Comparison of ENCODE assay signal across 26 cellular contexts in genomic region chr20:24235224-24235735, GRCh38.
DNase-seq lines count a peak whose midpoint lies in the region; ATAC-seq, FAIRE-seq and TF ChIP-seq lines count a peak whose summit lies in the region.
"Had no signal": no experiment of that assay in that cellular context is flagged by ENCODE, and none has a peak within 500 bp of the region (broad histone marks: within the 10 kb centered on the region; RNA-seq: fewer than 3 reads in every experiment).

No MANE protein-coding gene starts in this region.

- ATAC-seq in HG02981 (IDR thresholded peaks at IDR 0.05; ENCODE audit: unreplicated experiment) (no peak), right cardiac atrium (no peak)
- ATAC-seq: Right ventricle myocardium inferior had no signal

- H3K4me2 ChIP-seq in mammary epithelial cell (ENCODE audit: insufficient read depth, low read depth, low read length), result no peak overlapping the region
- H3K4me2 ChIP-seq in H1 (ENCODE audit: insufficient read depth in 1 of 2, low read depth in 2 of 2, low read length in 2 of 2), result no peak overlapping the region
- H3K4me2 ChIP-seq: SK-N-SH had no signal

- H3K9me3 Mint-ChIP-seq in nephron progenitor cell, result no peaks in the 10 kb centered on the region
- H3K9me3 Mint-ChIP-seq: CD8-positive, alpha-beta memory T cell had no signal

- no peak overlapping the region for H4K5ac ChIP-seq in H1 (ENCODE audit: insufficient read length, low read depth, low read length)

- H3K27me3 Mint-ChIP-seq in nephron progenitor cell (ENCODE audit: low read depth, poor library complexity), result peaks cover 4% of the 10 kb centered on the region

- H4K20me1 ChIP-seq in mammary epithelial cell (ENCODE audit: insufficient read depth, low read length) (no peaks in the 10 kb centered on the region), H1 (replicated peaks in 1 of 2; ENCODE audit: control insufficient read depth in 1 of 2, insufficient read depth in 2 of 2, low read length in 2 of 2) (no peaks in the 10 kb centered on the region)

- no peak overlapping the region for H2AK5ac ChIP-seq in H1 (ENCODE audit: low read depth, low read length)

- H2BK120ac ChIP-seq in H1 (replicated peaks; ENCODE audit: low read depth, low read length), result no peak overlapping the region

- H3K4me1 ChIP-seq in mammary epithelial cell (ENCODE audit: insufficient read depth, low read length) (no peaks in the 10 kb centered on the region), breast epithelium (no peaks in the 10 kb centered on the region), H1 (replicated peaks in 1 of 4; ENCODE audit: control insufficient read depth in 3 of 4, insufficient read depth in 4 of 4, low read length in 3 of 4) (peaks cover 0 to 2% (median 0%) of the 10 kb centered on the region in 4 experiments; a peak in 1 of 7 replicates), right cardiac atrium (ENCODE audit: control insufficient read depth, insufficient read depth, low read length) (no peaks in the 10 kb centered on the region), tibial nerve (no peaks in the 10 kb centered on the region)

- H2BK12ac ChIP-seq in H1 (ENCODE audit: low read depth, low read length), result no peak overlapping the region

- H3K36me3 Mint-ChIP-seq in nephron progenitor cell (ENCODE audit: low read depth), result no peaks in the 10 kb centered on the region
- H3K36me3 Mint-ChIP-seq: CD8-positive, alpha-beta memory T cell had no signal

- in situ Hi-C loops in mammary epithelial cell (cut with MboI; ENCODE audit: low sequenced_read_pairs in 2 of 2), result no loop called here

- H3K14ac ChIP-seq in H1 (ENCODE audit: insufficient read length), result no peak overlapping the region

- H3K4me1 Mint-ChIP-seq in nephron progenitor cell, result peaks cover 7% of the 10 kb centered on the region
- H3K4me1 Mint-ChIP-seq: CD8-positive, alpha-beta memory T cell had no signal

- H3K79me2 ChIP-seq in mammary epithelial cell (ENCODE audit: insufficient read depth, low read length) (no peaks in the 10 kb centered on the region), H1 (ENCODE audit: control insufficient read depth in 1 of 2, insufficient read depth in 2 of 2, low read length in 2 of 2) (no peaks in the 10 kb centered on the region)

- H3K4me3 Mint-ChIP-seq in nephron progenitor cell, result no peak overlapping the region
- H3K4me3 Mint-ChIP-seq: CD8-positive, alpha-beta memory T cell had no signal

- H2BK5ac ChIP-seq in H1 (ENCODE audit: low read depth, low read length), result no peak overlapping the region

- dilution Hi-C loops in mammary epithelial cell (cut with HindIII; ENCODE audit: low sequenced_read_pairs), result no loop called here

- TF ChIP-seq POLR2A in breast epithelium (IDR thresholded peaks at IDR 0.05) (no peak), H1 (IDR thresholded peaks at IDR 0.05; ENCODE audit: control extremely low read depth in 1 of 2, low read depth in 2 of 2, low read length in 2 of 2) (no peak), tibial nerve (IDR thresholded peaks at IDR 0.05) (no peak)

- POLR2A ChIA-PET in H1 (lab: Charles Lee; ENCODE audit: partially characterized antibody), result no interaction called here

- H2BK15ac ChIP-seq in H1 (ENCODE audit: low read length), result no peak overlapping the region

- no peak for FAIRE-seq in H1 (lab: Jason Lieb, UNC)
- FAIRE-seq: G401.6, GM12892 had no signal

- H3K79me1 ChIP-seq in H1 (ENCODE audit: low read depth, low read length), result no peaks in the 10 kb centered on the region

- no peaks in the 10 kb centered on the region; the same call in 1 of the 2 replicates for H3K23me2 ChIP-seq in H1 (ENCODE audit: low read depth, low read length)

- TF ChIP-seq EP300 in H1 (IDR thresholded peaks at IDR 0.05; ENCODE audit: borderline replicate concordance in 1 of 2, low read depth in 2 of 2, low read length in 2 of 2), result no peak
- no peak for TF ChIP-seq EP300 in tibial nerve (IDR thresholded peaks at IDR 0.05)

- no peak for DNase-seq in mammary epithelial cell
- no peak for DNase-seq in breast epithelium (ENCODE audit: low spot score in 2 of 2)
- no peak for DNase-seq in H1 (ENCODE audit: low read depth in 1 of 2, low spot score in 2 of 2)
- DNase-seq in nephron progenitor cell, result no peak
- DNase-seq in right cardiac atrium, result no peak
- DNase-seq in NCI-H2196 (lab: John Stamatoyannopoulos, UW; ENCODE audit: unreplicated experiment), result no peak
- DNase-seq in tibial nerve (ENCODE audit: low spot score in 2 of 2), result no peak
- DNase-seq: Calu3; CD8-positive, alpha-beta memory T cell; DMS153; GOT3; Kasumi-1; MG63; NCI-H1417; NCI-H1694 treated with DMSO at 0.1 percent for 48 hours; NCI-H2081 treated with DMSO at 0.1 percent for 48 hours; NCI-H2171 treated with DMSO at 0.1 percent for 48 hours; NCI-H446; NCI-H526 treated with DMSO at 0.1 percent for 48 hours; SK-N-SH had no signal

- H3K9ac ChIP-seq in mammary epithelial cell (ENCODE audit: insufficient read depth, low read length), result no peak overlapping the region
- H3K9ac ChIP-seq in H1 (replicated peaks in 1 of 4; ENCODE audit: extremely low read depth in 1 of 4, low read depth in 3 of 4, low read length in 3 of 4), result no peak overlapping the region
- H3K9ac ChIP-seq: SK-N-SH had no signal

- no peak overlapping the region for H3K4ac ChIP-seq in H1 (replicated peaks; ENCODE audit: insufficient read length, low read depth, low read length)

- no peak overlapping the region for H3K18ac ChIP-seq in H1 (ENCODE audit: extremely low read depth, low read length)

- intact Hi-C loops in mammary epithelial cell (cut with micrococcal nuclease) (no loop called here), breast epithelium (cut with DNase I; ENCODE audit: low total_unique reads) (no loop called here), right cardiac atrium (cut with DNase I) (no loop called here)

- H2AFZ ChIP-seq in mammary epithelial cell (ENCODE audit: low read depth, low read length), result peak overlapping the region; percentile 45
- peak overlapping the region; percentile 40; the same call in 1 of the 2 replicates for H2AFZ ChIP-seq in H1 (ENCODE audit: low read length)

- H3K27ac Mint-ChIP-seq in nephron progenitor cell, result peak overlapping the region; percentile 66
- H3K27ac Mint-ChIP-seq: CD8-positive, alpha-beta memory T cell had no signal

- no peak for TF ChIP-seq CTCF in mammary epithelial cell (conservative IDR thresholded peaks at IDR 0.05 in 1 of 2, IDR thresholded peaks at IDR 0.05 in 1 of 2; ENCODE audit: extremely low read depth in 1 of 2, insufficient read depth in 1 of 2, low read depth in 1 of 2, low read length in 2 of 2)
- no peak for TF ChIP-seq CTCF in breast epithelium (IDR thresholded peaks at IDR 0.05)
- no peak for TF ChIP-seq CTCF in H1 (IDR thresholded peaks at IDR 0.05; ENCODE audit: control extremely low read depth in 1 of 3, insufficient read depth in 1 of 3, low read depth in 1 of 3, low read length in 3 of 3)
- TF ChIP-seq CTCF in nephron progenitor cell (IDR thresholded peaks at IDR 0.05), result no peak
- no peak for TF ChIP-seq CTCF in tibial nerve (IDR thresholded peaks at IDR 0.05)

- no peak overlapping the region for H3K56ac ChIP-seq in H1 (replicated peaks; ENCODE audit: insufficient read length, low read depth, low read length)

- no peaks in the 10 kb centered on the region for H3K9me3 ChIP-seq in mammary epithelial cell (replicated peaks; ENCODE audit: insufficient read depth, low read length)
- no peaks in the 10 kb centered on the region for H3K9me3 ChIP-seq in breast epithelium
- H3K9me3 ChIP-seq in H1 (ENCODE audit: insufficient read depth in 2 of 2, low read depth in 1 of 2, low read length in 1 of 2), result no peaks in the 10 kb centered on the region
- H3K9me3 ChIP-seq in right cardiac atrium (ENCODE audit: control insufficient read depth, low read length), result no peaks in the 10 kb centered on the region
- H3K9me3 ChIP-seq in tibial nerve, result no peaks in the 10 kb centered on the region
- H3K9me3 ChIP-seq: MG63, SK-N-SH had no signal

- no peak overlapping the region for H4K91ac ChIP-seq in H1 (replicated peaks; ENCODE audit: insufficient read length, low read length)

- H3K27me3 ChIP-seq in mammary epithelial cell (ENCODE audit: insufficient read depth, low read length), result no peaks in the 10 kb centered on the region
- H3K27me3 ChIP-seq in breast epithelium, result no peaks in the 10 kb centered on the region
- H3K27me3 ChIP-seq in H1 (replicated peaks in 1 of 4; ENCODE audit: control insufficient read depth in 3 of 4, extremely low read depth in 1 of 4, insufficient read depth in 3 of 4, low read length in 3 of 4), result no peaks in the 10 kb centered on the region
- no peaks in the 10 kb centered on the region for H3K27me3 ChIP-seq in right cardiac atrium (ENCODE audit: control insufficient read depth, insufficient read depth)
- no peaks in the 10 kb centered on the region for H3K27me3 ChIP-seq in tibial nerve
- H3K27me3 ChIP-seq: MG63 had no signal

- H3K36me3 ChIP-seq in mammary epithelial cell (ENCODE audit: insufficient read depth, low read length), result no peaks in the 10 kb centered on the region
- H3K36me3 ChIP-seq in breast epithelium, result no peaks in the 10 kb centered on the region
- H3K36me3 ChIP-seq in H1 (ENCODE audit: control insufficient read depth in 2 of 4, insufficient read depth in 4 of 4, low read length in 3 of 4), result no peaks in the 10 kb centered on the region
- no peaks in the 10 kb centered on the region for H3K36me3 ChIP-seq in tibial nerve
- H3K36me3 ChIP-seq: MG63 had no signal

- no peak for TF ChIP-seq RAD21 in H1 (IDR thresholded peaks at IDR 0.05 in 1 of 2, conservative IDR thresholded peaks at IDR 0.05 in 1 of 2; ENCODE audit: low read depth in 2 of 2, low read length in 2 of 2)

- H4K8ac ChIP-seq in H1 (ENCODE audit: extremely low read depth, insufficient read depth, low read length), result 0 out of 2 replicates have a peak overlapping the region, but pooled peaks have one; percentile 4

- 24% methylated on average over 8 of the region's 9 CpGs for WGBS in mammary epithelial cell (ENCODE audit: low coverage, missing lambda C conversion rate)
- 90% methylated on average over 9 of the region's 9 CpGs; no CpG with 5 or more reads in 1 of the 2 experiments for WGBS in H1 (ENCODE audit: extremely low coverage in 1 of 2, insufficient coverage in 1 of 2, insufficient read length in 1 of 2, insufficient replicate concordance in 2 of 2, low coverage in 1 of 2, low lambda C conversion rate in 2 of 2, missing lambda C conversion rate in 1 of 2), 2 experiments
- WGBS in right cardiac atrium, result 79% methylated on average over 9 of the region's 9 CpGs
- 41 to 50% methylated on average over 9 of the region's 9 CpGs for WGBS in tibial nerve, 2 donors

- H3K23ac ChIP-seq in H1 (ENCODE audit: insufficient read length), result no peak overlapping the region

- BruUV-seq in mammary epithelial cell (replicated peaks; lab: Mats Ljungman, UMichigan), result no TSS peak

- no peak overlapping the region for H2BK20ac ChIP-seq in H1 (ENCODE audit: low read length)

- no peak overlapping the region for H3K27ac ChIP-seq in mammary epithelial cell (ENCODE audit: insufficient read depth, low read depth, low read length)
- no peak overlapping the region for H3K27ac ChIP-seq in breast epithelium
- no peak overlapping the region for H3K27ac ChIP-seq in H1 (ENCODE audit: low read depth, low read length)
- no peak overlapping the region for H3K27ac ChIP-seq in right cardiac atrium (ENCODE audit: low read length)
- H3K27ac ChIP-seq in tibial nerve, result no peak overlapping the region
- H3K27ac ChIP-seq: 22Rv1, C4-2B had no signal

- CTCF ChIA-PET in mammary epithelial cell (lab: Charles Lee; ENCODE audit: low non-redundant PET) (no interaction called here), H1 (lab: Charles Lee; ENCODE audit: partially characterized antibody) (interaction anchor here (1.0 to 1.3 kb wide), 2 partner anchors 10 to 20 kb away, joined by 3 read pairs; no protein-coding TSS in a partner anchor)

- H3K4me3 ChIP-seq in mammary epithelial cell (replicated peaks in 1 of 3; ENCODE audit: insufficient read depth in 1 of 3, low read depth in 2 of 3, low read length in 3 of 3) (no peak overlapping the region), breast epithelium (no peak overlapping the region), H1 (ENCODE audit: extremely low read depth in 1 of 4, insufficient read depth in 2 of 4, low read depth in 3 of 4, low read length in 4 of 4) (no peak overlapping the region), right cardiac atrium (ENCODE audit: low read length) (no peak overlapping the region), tibial nerve (no peak overlapping the region)
- H3K4me3 ChIP-seq: MG63 had no signal
